ENCODE assay signal across 16 cellular contexts in genomic region chr5:60517850-60518249, GRCh38.
A peak's percentile ranks its signal among the peaks of the same experiment; 100 is the strongest.
DNase-seq lines count a peak whose midpoint lies in the region; ATAC-seq and TF ChIP-seq lines count a peak whose summit lies in the region.
"Had no signal": no experiment of that assay in that cellular context is flagged by ENCODE, and none has a peak within 500 bp of the region (broad histone marks: within the 10 kb centered on the region; RNA-seq: fewer than 3 reads in every experiment).

No MANE protein-coding gene starts in this region.

- peaks cover 32% of the 10 kb centered on the region for H3K4me1 Mint-ChIP-seq in memory B cell
- H3K4me1 Mint-ChIP-seq: CD4-positive, CD25-positive, alpha-beta regulatory T cell had no signal

- H3K27ac ChIP-seq in ascending aorta, result peak overlapping the region; percentile 82 to 90
- peak overlapping the region; percentile 77 for H3K27ac ChIP-seq in rectal smooth muscle tissue (ENCODE audit: low read depth, low read length)
- H3K27ac ChIP-seq in transverse colon, result peak overlapping the region in 3 of 4 donors; percentile 57 to 75 (median 63)

- in situ Hi-C loops in transverse colon (cut with MboI; ENCODE audit: low pct_ligation_motif_present in 1 of 4, low pct_unique_long_range_greater_than_20kb in 1 of 4, low sequenced_read_pairs in 3 of 4), result no loop called here

- intact Hi-C loops in ascending aorta (cut with DNase I) (no loop called here), transverse colon (cut with DNase I; ENCODE audit: low total_unique reads) (no loop called here)

- H3K36me3 Mint-ChIP-seq in memory B cell, result peaks cover 2% of the 10 kb centered on the region
- H3K36me3 Mint-ChIP-seq: CD4-positive, CD25-positive, alpha-beta regulatory T cell had no signal

- ATAC-seq in memory B cell (ENCODE audit: low read depth), result no peak
- ATAC-seq: HCT116, Panc1 had no signal

- H3K4me3 Mint-ChIP-seq in memory B cell, result no peak overlapping the region
- H3K4me3 Mint-ChIP-seq: CD4-positive, CD25-positive, alpha-beta regulatory T cell had no signal

- H3K27me3 ChIP-seq in ascending aorta (no peaks in the 10 kb centered on the region), rectal smooth muscle tissue (ENCODE audit: control insufficient read depth, insufficient read depth, low read length) (no peaks in the 10 kb centered on the region), transverse colon (no peaks in the 10 kb centered on the region)

- H3K4me1 ChIP-seq in ascending aorta (peaks cover 29 to 30% of the 10 kb centered on the region in 2 donors), rectal smooth muscle tissue (ENCODE audit: control insufficient read depth, insufficient read depth, low read length) (peaks cover 25% of the 10 kb centered on the region), transverse colon (peaks cover 0 to 23% (median 6%) of the 10 kb centered on the region in 4 donors)

- H3K9ac ChIP-seq in rectal smooth muscle tissue (ENCODE audit: low read length), result no peak overlapping the region

- H3K9me3 ChIP-seq in ascending aorta, result no peaks in the 10 kb centered on the region
- no peaks in the 10 kb centered on the region for H3K9me3 ChIP-seq in transverse colon

- H3K9me3 Mint-ChIP-seq in memory B cell, result no peaks in the 10 kb centered on the region
- H3K9me3 Mint-ChIP-seq: CD4-positive, CD25-positive, alpha-beta regulatory T cell had no signal

- H3K36me3 ChIP-seq in ascending aorta (no peaks in the 10 kb centered on the region), rectal smooth muscle tissue (ENCODE audit: control insufficient read depth, insufficient read depth, low read length) (no peaks in the 10 kb centered on the region), transverse colon (no peaks in the 10 kb centered on the region)

- TF ChIP-seq EP300 in transverse colon (IDR thresholded peaks at IDR 0.05; ENCODE audit: low read depth), result no peak

- 97 to 100% methylated on average over 1 to 3 of the region's 3 CpGs for WGBS in transverse colon (ENCODE audit: low coverage in 1 of 2), 2 donors

- H3K27ac Mint-ChIP-seq in memory B cell, result peak overlapping the region; percentile 58
- H3K27ac Mint-ChIP-seq: CD4-positive, CD25-positive, alpha-beta regulatory T cell had no signal

- H3K27me3 Mint-ChIP-seq in memory B cell, result no peaks in the 10 kb centered on the region
- H3K27me3 Mint-ChIP-seq: CD4-positive, CD25-positive, alpha-beta regulatory T cell had no signal

- H3K4me3 ChIP-seq in ascending aorta (no peak overlapping the region), rectal smooth muscle tissue (ENCODE audit: low read length) (no peak overlapping the region), transverse colon (no peak overlapping the region)

- TF ChIP-seq POLR2A in transverse colon (IDR thresholded peaks at IDR 0.05), result no peak

- DNase-seq in ascending aorta (ENCODE audit: low spot score in 2 of 2) (no peak), memory B cell (ENCODE audit: low spot score in 2 of 2) (no peak), transverse colon (no peak), NCI-H526 treated with DMSO at 0.1 percent for 48 hours (lab: John Stamatoyannopoulos, UW) (no peak), NCI-H146 treated with DMSO at 0.1 percent for 48 hours (lab: John Stamatoyannopoulos, UW; ENCODE audit: unreplicated experiment) (no peak)
- no peak for DNase-seq in activated effector memory CD4-positive, alpha-beta T cell treated with anti-CD3 and anti-CD28 coated beads, Interleukin-2, amount 50 U/mL, for 16 hours
- DNase-seq: CD4-positive, CD25-positive, alpha-beta regulatory T cell; COR-L47; KBM-7; NCI-H1092; NCI-H1436; NCI-H1930; SIG-M5 had no signal

- TF ChIP-seq CTCF in ascending aorta (IDR thresholded peaks at IDR 0.05) (no peak), transverse colon (IDR thresholded peaks at IDR 0.05) (no peak)
